In the genomic region with DNA sequence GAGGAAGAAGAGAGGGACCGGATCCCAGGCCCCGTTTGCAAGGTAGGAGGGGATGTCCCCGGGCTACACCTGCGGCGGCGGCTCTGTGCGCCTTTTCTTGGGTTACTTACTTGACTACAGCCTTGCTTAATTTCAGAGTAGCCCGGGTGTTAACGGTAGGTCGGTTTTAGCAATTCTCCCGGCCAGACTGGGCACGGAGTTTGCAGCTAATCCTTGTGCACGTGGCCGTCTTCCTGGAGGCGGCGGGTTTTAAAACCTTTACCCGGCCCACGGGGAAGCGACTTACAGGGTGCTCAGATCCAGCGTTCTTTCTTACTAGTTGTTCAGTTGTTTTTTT, we compare ENCODE assay signal across 1 cellular context.
TF ChIP-seq lines count a peak whose summit lies in the region.

No MANE protein-coding gene starts in this region.

TF ChIP-seq in HepG2, 621 proteins besides CTCF, POLR2A, EP300 and RAD21 (continues in another document):
- no peak for TF ChIP-seq KAT2B (IDR thresholded peaks at IDR 0.05; ENCODE audit: borderline replicate concordance, low read depth, low read length)
- peak; percentile 2; the same call in 1 of the 2 replicates for TF ChIP-seq MXD1 (CRISPR knock-in tag; IDR thresholded peaks at IDR 0.05)
- 0 out of 2 replicates have a peak, but pooled peaks have one; percentile 11 for TF ChIP-seq ZNF512B (CRISPR knock-in tag; IDR thresholded peaks at IDR 0.05; ENCODE audit: borderline replicate concordance)
- no peak for TF ChIP-seq SMARCE1 (IDR thresholded peaks at IDR 0.05; ENCODE audit: borderline replicate concordance)
- TF ChIP-seq HMG20A (CRISPR knock-in tag; IDR thresholded peaks at IDR 0.05; ENCODE audit: borderline replicate concordance): no peak
- no peak for TF ChIP-seq SIN3B (IDR thresholded peaks at IDR 0.05; ENCODE audit: low read length)
- TF ChIP-seq ZNF343 (CRISPR knock-in tag; IDR thresholded peaks at IDR 0.05): no peak
- peak; percentile 29; the same call in 1 of the 2 replicates for TF ChIP-seq PHF8 (CRISPR knock-in tag; IDR thresholded peaks at IDR 0.05)
- TF ChIP-seq, protein P1, sequence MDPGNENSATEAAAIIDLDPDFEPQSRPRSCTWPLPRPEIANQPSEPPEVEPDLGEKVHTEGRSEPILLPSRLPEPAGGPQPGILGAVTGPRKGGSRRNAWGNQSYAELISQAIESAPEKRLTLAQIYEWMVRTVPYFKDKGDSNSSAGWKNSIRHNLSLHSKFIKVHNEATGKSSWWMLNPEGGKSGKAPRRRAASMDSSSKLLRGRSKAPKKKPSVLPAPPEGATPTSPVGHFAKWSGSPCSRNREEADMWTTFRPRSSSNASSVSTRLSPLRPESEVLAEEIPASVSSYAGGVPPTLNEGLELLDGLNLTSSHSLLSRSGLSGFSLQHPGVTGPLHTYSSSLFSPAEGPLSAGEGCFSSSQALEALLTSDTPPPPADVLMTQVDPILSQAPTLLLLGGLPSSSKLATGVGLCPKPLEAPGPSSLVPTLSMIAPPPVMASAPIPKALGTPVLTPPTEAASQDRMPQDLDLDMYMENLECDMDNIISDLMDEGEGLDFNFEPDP (CRISPR knock-in tag; conservative IDR thresholded peaks at IDR 0.05): no peak
- no peak for TF ChIP-seq ZSCAN30 (CRISPR knock-in tag; IDR thresholded peaks at IDR 0.05)
- TF ChIP-seq EED (CRISPR knock-in tag; IDR thresholded peaks at IDR 0.05): 0 out of 2 replicates have a peak, but pooled peaks have one; percentile 10
- no peak for TF ChIP-seq ATF7-NPFF (CRISPR knock-in tag; IDR thresholded peaks at IDR 0.05; ENCODE audit: low read depth)
- 0 out of 2 replicates have a peak, but pooled peaks have one; percentile 21 for TF ChIP-seq DMTF1 (CRISPR knock-in tag; IDR thresholded peaks at IDR 0.05)
- TF ChIP-seq MED8 (CRISPR knock-in tag; IDR thresholded peaks at IDR 0.05; ENCODE audit: insufficient replicate concordance): no peak
- TF ChIP-seq NKX3-1 (CRISPR knock-in tag; IDR thresholded peaks at IDR 0.05): no peak
- TF ChIP-seq ZSCAN22 (CRISPR knock-in tag; IDR thresholded peaks at IDR 0.05): 0 out of 2 replicates have a peak, but pooled peaks have one; percentile 45
- TF ChIP-seq SP140L (CRISPR knock-in tag; IDR thresholded peaks at IDR 0.05; ENCODE audit: borderline replicate concordance): peak; percentile 3; the same call in 1 of the 2 replicates
- no peak for TF ChIP-seq RBAK (CRISPR knock-in tag; IDR thresholded peaks at IDR 0.05)
- TF ChIP-seq ZNF136 (CRISPR knock-in tag; IDR thresholded peaks at IDR 0.05; ENCODE audit: low read depth): no peak
- 0 out of 2 replicates have a peak, but pooled peaks have one; percentile 2 for TF ChIP-seq ZNF724P (CRISPR knock-in tag; IDR thresholded peaks at IDR 0.05; ENCODE audit: borderline replicate concordance)
- TF ChIP-seq U2AF2 (IDR thresholded peaks at IDR 0.05; ENCODE audit: low read depth, low read length): no peak
- TF ChIP-seq PCBP2 (optimal IDR thresholded peaks at IDR 0.05; ENCODE audit: low read depth, low read length, poor library complexity, severe bottlenecking): no peak
- no peak for TF ChIP-seq POLR2G (IDR thresholded peaks at IDR 0.05; ENCODE audit: low read depth, low read length)
- TF ChIP-seq ZNF569 (CRISPR knock-in tag; IDR thresholded peaks at IDR 0.05; ENCODE audit: borderline replicate concordance): no peak
- 0 out of 2 replicates have a peak, but pooled peaks have one; percentile 8 for TF ChIP-seq ZNF543 (CRISPR knock-in tag; IDR thresholded peaks at IDR 0.05)
- TF ChIP-seq, protein P2, sequence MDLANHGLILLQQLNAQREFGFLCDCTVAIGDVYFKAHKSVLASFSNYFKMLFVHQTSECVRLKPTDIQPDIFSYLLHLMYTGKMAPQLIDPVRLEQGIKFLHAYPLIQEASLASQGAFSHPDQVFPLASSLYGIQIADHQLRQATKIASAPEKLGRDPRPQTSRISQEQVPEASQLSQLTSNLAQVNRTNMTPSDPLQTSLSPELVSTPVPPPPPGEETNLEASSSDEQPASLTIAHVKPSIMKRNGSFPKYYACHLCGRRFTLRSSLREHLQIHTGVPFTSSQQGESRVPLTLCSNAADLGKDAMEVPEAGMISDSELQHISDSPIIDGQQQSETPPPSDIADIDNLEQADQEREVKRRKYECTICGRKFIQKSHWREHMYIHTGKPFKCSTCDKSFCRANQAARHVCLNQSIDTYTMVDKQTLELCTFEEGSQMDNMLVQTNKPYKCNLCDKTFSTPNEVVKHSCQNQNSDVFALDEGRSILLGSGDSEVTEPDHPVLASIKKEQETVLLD (CRISPR knock-in tag; IDR thresholded peaks at IDR 0.05; ENCODE audit: low read depth): no peak
- 0 out of 2 replicates have a peak, but pooled peaks have one; percentile 34 for TF ChIP-seq ZNF670 (CRISPR knock-in tag; IDR thresholded peaks at IDR 0.05; ENCODE audit: borderline replicate concordance)
- TF ChIP-seq ZFP36 (IDR thresholded peaks at IDR 0.05; ENCODE audit: borderline replicate concordance, low read depth, low read length, partially characterized antibody): no peak
- no peak for TF ChIP-seq ZNF441 (CRISPR knock-in tag; IDR thresholded peaks at IDR 0.05; ENCODE audit: borderline replicate concordance)
- TF ChIP-seq, protein P3, sequence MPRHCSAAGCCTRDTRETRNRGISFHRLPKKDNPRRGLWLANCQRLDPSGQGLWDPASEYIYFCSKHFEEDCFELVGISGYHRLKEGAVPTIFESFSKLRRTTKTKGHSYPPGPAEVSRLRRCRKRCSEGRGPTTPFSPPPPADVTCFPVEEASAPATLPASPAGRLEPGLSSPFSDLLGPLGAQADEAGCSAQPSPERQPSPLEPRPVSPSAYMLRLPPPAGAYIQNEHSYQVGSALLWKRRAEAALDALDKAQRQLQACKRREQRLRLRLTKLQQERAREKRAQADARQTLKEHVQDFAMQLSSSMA (CRISPR knock-in tag; IDR thresholded peaks at IDR 0.05): no peak
- TF ChIP-seq ZNF564 (CRISPR knock-in tag; IDR thresholded peaks at IDR 0.05): peak; percentile 6; the same call in 1 of the 2 replicates
- no peak for TF ChIP-seq SALL2 (CRISPR knock-in tag; IDR thresholded peaks at IDR 0.05)
- TF ChIP-seq PTBP1 (IDR thresholded peaks at IDR 0.05; ENCODE audit: low read depth, low read length, poor library complexity, severe bottlenecking): no peak
- TF ChIP-seq ETV6 (CRISPR knock-in tag; conservative IDR thresholded peaks at IDR 0.05): no peak
- TF ChIP-seq ZFY (CRISPR knock-in tag; IDR thresholded peaks at IDR 0.05): no peak
- TF ChIP-seq ZBTB3 (CRISPR knock-in tag; IDR thresholded peaks at IDR 0.05; ENCODE audit: borderline replicate concordance, low read depth): peak; percentile 52; the same call in 1 of the 2 replicates
- TF ChIP-seq ZNF605 (CRISPR knock-in tag; IDR thresholded peaks at IDR 0.05): peak; percentile 32; the same call in 1 of the 2 replicates
- 0 out of 2 replicates have a peak, but pooled peaks have one; percentile 14 for TF ChIP-seq ZNF556 (CRISPR knock-in tag; IDR thresholded peaks at IDR 0.05; ENCODE audit: borderline replicate concordance)
- 0 out of 2 replicates have a peak, but pooled peaks have one; percentile 2 for TF ChIP-seq KLF6 (CRISPR knock-in tag; IDR thresholded peaks at IDR 0.05)
- TF ChIP-seq KDM5B (CRISPR knock-in tag; IDR thresholded peaks at IDR 0.05; ENCODE audit: borderline replicate concordance): no peak
- no peak for TF ChIP-seq ZNF83 (CRISPR knock-in tag; IDR thresholded peaks at IDR 0.05; ENCODE audit: borderline replicate concordance)
- no peak for TF ChIP-seq TRIM24 (CRISPR knock-in tag; IDR thresholded peaks at IDR 0.05)
- TF ChIP-seq ZNF33A (CRISPR knock-in tag; IDR thresholded peaks at IDR 0.05; ENCODE audit: borderline replicate concordance): no peak
- TF ChIP-seq ZBTB4 (CRISPR knock-in tag; IDR thresholded peaks at IDR 0.05; ENCODE audit: borderline replicate concordance): no peak
- TF ChIP-seq DMAP1 (CRISPR knock-in tag; IDR thresholded peaks at IDR 0.05): peak; percentile 19; the same call in 1 of the 2 replicates
- TF ChIP-seq FOXM1 (CRISPR knock-in tag; IDR thresholded peaks at IDR 0.05): no peak
- no peak for TF ChIP-seq ZNF619 (CRISPR knock-in tag; IDR thresholded peaks at IDR 0.05)
- no peak for TF ChIP-seq SPEN (CRISPR knock-in tag; IDR thresholded peaks at IDR 0.05; ENCODE audit: low read depth)
- no peak for TF ChIP-seq ZNF660 (CRISPR knock-in tag; IDR thresholded peaks at IDR 0.05; ENCODE audit: borderline replicate concordance, low read depth)
- TF ChIP-seq ZBED4 (CRISPR knock-in tag; IDR thresholded peaks at IDR 0.05; ENCODE audit: borderline replicate concordance): no peak
- TF ChIP-seq ZNF746 (CRISPR knock-in tag; IDR thresholded peaks at IDR 0.05): no peak
